Comparison of ENCODE assay signal across 18 cellular contexts in genomic region chr20:37598611-37599342, GRCh38.
A peak's percentile ranks its signal among the peaks of the same experiment; 100 is the strongest.
DNase-seq lines count a peak whose midpoint lies in the region; TF ChIP-seq lines count a peak whose summit lies in the region.
"Had no signal": no experiment of that assay in that cellular context is flagged by ENCODE, and none has a peak within 500 bp of the region (broad histone marks: within the 10 kb centered on the region; RNA-seq: fewer than 3 reads in every experiment).

No MANE protein-coding gene starts in this region.

- POLR2A ChIA-PET in CD4-positive, alpha-beta memory T cell (lab: Charles Lee; ENCODE audit: partially characterized antibody): no interaction called here

- H3K4me3 ChIP-seq in endodermal cell (ENCODE audit: low read length) (no peak overlapping the region), osteoblast (ENCODE audit: insufficient read depth, low read length) (no peak overlapping the region)
- no peak overlapping the region for H3K4me3 ChIP-seq in CD4-positive, alpha-beta memory T cell (ENCODE audit: low read length in 2 of 2)
- H3K4me3 ChIP-seq: BLaER1, body of pancreas had no signal

- H3K4me1 ChIP-seq in endodermal cell (ENCODE audit: control insufficient read depth, insufficient read depth, low read length): no peaks in the 10 kb centered on the region
- no peaks in the 10 kb centered on the region for H3K4me1 ChIP-seq in osteoblast (ENCODE audit: insufficient read depth, low read length)
- no peaks in the 10 kb centered on the region for H3K4me1 ChIP-seq in CD4-positive, alpha-beta memory T cell (ENCODE audit: insufficient read depth, low read length)
- H3K4me1 ChIP-seq: body of pancreas had no signal

- H3K27ac Mint-ChIP-seq in endodermal cell: no peak overlapping the region
- H3K27ac Mint-ChIP-seq in CD4-positive, alpha-beta memory T cell: no peak overlapping the region
- H3K27ac Mint-ChIP-seq: activated naive CD4-positive, alpha-beta T cell treated with anti-CD3 and anti-CD28 coated beads, Interleukin-2, amount 10 ng/mL, durations not matched to agents 7 days and 5 days; activated T-cell treated with anti-CD3 and anti-CD28 coated beads, Interleukin-2, amount 50 U/mL, for 24 hours; naive thymus-derived CD8-positive, alpha-beta T cell; stimulated activated naive CD8-positive, alpha-beta T cell treated with anti-CD3 and anti-CD28 coated beads, Interleukin-15, amount 100 ng/mL, for 72 hours had no signal

- H3K27me3 ChIP-seq in endodermal cell (ENCODE audit: control insufficient read depth, insufficient read depth, low read length, poor library complexity, severe bottlenecking) (peaks cover 1% of the 10 kb centered on the region), osteoblast (ENCODE audit: insufficient read depth, low read length) (peaks cover 49% of the 10 kb centered on the region)
- no peaks in the 10 kb centered on the region for H3K27me3 ChIP-seq in CD4-positive, alpha-beta memory T cell (ENCODE audit: insufficient read depth, low read length)
- H3K27me3 ChIP-seq: BLaER1, body of pancreas had no signal

- 81 to 89% methylated on average over 7 to 8 of the region's 8 CpGs for WGBS in endodermal cell (ENCODE audit: insufficient coverage in 1 of 2, insufficient read length in 1 of 2), 2 experiments

- peaks cover 4% of the 10 kb centered on the region for H3K4me1 Mint-ChIP-seq in endodermal cell
- H3K4me1 Mint-ChIP-seq in CD4-positive, alpha-beta memory T cell: no peaks in the 10 kb centered on the region
- H3K4me1 Mint-ChIP-seq: activated naive CD4-positive, alpha-beta T cell treated with anti-CD3 and anti-CD28 coated beads, Interleukin-2, amount 10 ng/mL, durations not matched to agents 7 days and 5 days; naive thymus-derived CD8-positive, alpha-beta T cell; stimulated activated naive CD8-positive, alpha-beta T cell treated with anti-CD3 and anti-CD28 coated beads, Interleukin-15, amount 100 ng/mL, for 72 hours had no signal

- TF ChIP-seq CTCF in endodermal cell (conservative IDR thresholded peaks at IDR 0.05) (no peak), osteoblast (IDR thresholded peaks at IDR 0.05; ENCODE audit: extremely low read depth, low read depth, low read length) (no peak)

- no peak overlapping the region for H3K9ac ChIP-seq in endodermal cell (ENCODE audit: extremely low read depth, low read length, poor library complexity, severe bottlenecking)
- H3K9ac ChIP-seq: BLaER1 had no signal

- no peaks in the 10 kb centered on the region for H3K79me2 ChIP-seq in osteoblast (ENCODE audit: insufficient read depth, low read length)

- no peaks in the 10 kb centered on the region for H3K9me3 Mint-ChIP-seq in endodermal cell
- H3K9me3 Mint-ChIP-seq in CD4-positive, alpha-beta memory T cell: peaks cover 0 to 2% (median 0%) of the 10 kb centered on the region in 8 donors
- H3K9me3 Mint-ChIP-seq: activated naive CD4-positive, alpha-beta T cell treated with anti-CD3 and anti-CD28 coated beads, Interleukin-2, amount 10 ng/mL, durations not matched to agents 7 days and 5 days; activated T-cell treated with anti-CD3 and anti-CD28 coated beads, Interleukin-2, amount 50 U/mL, for 24 hours; naive thymus-derived CD8-positive, alpha-beta T cell; stimulated activated naive CD8-positive, alpha-beta T cell treated with anti-CD3 and anti-CD28 coated beads, Interleukin-15, amount 100 ng/mL, for 72 hours had no signal

- no peaks in the 10 kb centered on the region for H4K20me1 ChIP-seq in osteoblast (ENCODE audit: insufficient read depth, low read length)
- H4K20me1 ChIP-seq: BLaER1 had no signal

- intact Hi-C loops in CD4-positive, alpha-beta memory T cell (cut with micrococcal nuclease): no loop called here

- peak; percentile 50 for DNase-seq in NCI-H1105 treated with DMSO at 0.1 percent for 48 hours (lab: John Stamatoyannopoulos, UW)
- DNase-seq in NCI-H1105 (lab: John Stamatoyannopoulos, UW): no peak
- DNase-seq in NCI-H2171 (lab: John Stamatoyannopoulos, UW): peak; percentile 23
- no peak for DNase-seq in endodermal cell
- DNase-seq in osteoblast (ENCODE audit: insufficient read length, low spot score, missing footprints): peak; percentile 71
- DNase-seq in UCSD-AML1 (lab: John Stamatoyannopoulos, UW; ENCODE audit: unreplicated experiment): no peak
- DNase-seq in CD4-positive, alpha-beta memory T cell: no peak
- DNase-seq in midbrain (lab: John Stamatoyannopoulos, UW): no peak
- DNase-seq: activated CD4-positive, alpha-beta T cell treated with anti-CD3 and anti-CD28 coated beads, Interleukin-2, amount 50 U/mL, for 4 hours; activated naive CD4-positive, alpha-beta T cell treated with anti-CD3 and anti-CD28 coated beads, Interleukin-2, amount 10 ng/mL, durations not matched to agents 7 days and 5 days; activated T-cell treated with anti-CD3 and anti-CD28 coated beads, Interleukin-2, amount 50 U/mL, for 24 hours; cortex of kidney; HCEC 1CT; naive thymus-derived CD8-positive, alpha-beta T cell; stimulated activated naive CD8-positive, alpha-beta T cell treated with anti-CD3 and anti-CD28 coated beads, Interleukin-15, amount 100 ng/mL, for 72 hours had no signal

- H3K4me2 ChIP-seq in osteoblast (ENCODE audit: insufficient read depth, low read length): no peak overlapping the region

- CTCF ChIA-PET in CD4-positive, alpha-beta memory T cell (lab: Charles Lee; ENCODE audit: partially characterized antibody): no interaction called here

- H3K27ac ChIP-seq in endodermal cell (ENCODE audit: low read depth, low read length) (peak overlapping the region; percentile 38), osteoblast (ENCODE audit: low read depth, low read length) (no peak overlapping the region)
- H3K27ac ChIP-seq in CD4-positive, alpha-beta memory T cell (ENCODE audit: low read depth, low read length): no peak overlapping the region
- H3K27ac ChIP-seq: 22Rv1, BLaER1, body of pancreas had no signal

- H3K4me3 Mint-ChIP-seq in endodermal cell: peak overlapping the region; percentile 41
- no peak overlapping the region for H3K4me3 Mint-ChIP-seq in CD4-positive, alpha-beta memory T cell
- H3K4me3 Mint-ChIP-seq: activated naive CD4-positive, alpha-beta T cell treated with anti-CD3 and anti-CD28 coated beads, Interleukin-2, amount 10 ng/mL, durations not matched to agents 7 days and 5 days; activated T-cell treated with anti-CD3 and anti-CD28 coated beads, Interleukin-2, amount 50 U/mL, for 24 hours; naive thymus-derived CD8-positive, alpha-beta T cell; stimulated activated naive CD8-positive, alpha-beta T cell treated with anti-CD3 and anti-CD28 coated beads, Interleukin-15, amount 100 ng/mL, for 72 hours had no signal

- H3K9me3 ChIP-seq in endodermal cell (ENCODE audit: control insufficient read depth, low read length) (no peaks in the 10 kb centered on the region), osteoblast (ENCODE audit: low read depth, low read length) (no peaks in the 10 kb centered on the region)
- H3K9me3 ChIP-seq in CD4-positive, alpha-beta memory T cell (ENCODE audit: control insufficient read depth in 1 of 2, low read length in 2 of 2): no peaks in the 10 kb centered on the region
- H3K9me3 ChIP-seq: BLaER1, body of pancreas had no signal

- H3K27me3 Mint-ChIP-seq in endodermal cell (ENCODE audit: insufficient read depth): peaks cover 6% of the 10 kb centered on the region
- H3K27me3 Mint-ChIP-seq in CD4-positive, alpha-beta memory T cell: peaks cover 20 to 30% of the 10 kb centered on the region in 2 donors

- H3K36me3 Mint-ChIP-seq in endodermal cell (ENCODE audit: low read depth): no peaks in the 10 kb centered on the region
- no peaks in the 10 kb centered on the region for H3K36me3 Mint-ChIP-seq in CD4-positive, alpha-beta memory T cell
- H3K36me3 Mint-ChIP-seq: activated naive CD4-positive, alpha-beta T cell treated with anti-CD3 and anti-CD28 coated beads, Interleukin-2, amount 10 ng/mL, durations not matched to agents 7 days and 5 days had no signal

- H2AFZ ChIP-seq in osteoblast (ENCODE audit: low read length): no peak overlapping the region

- H3K36me3 ChIP-seq in endodermal cell (ENCODE audit: control insufficient read depth, insufficient read depth, low read length): no peaks in the 10 kb centered on the region
- H3K36me3 ChIP-seq in osteoblast (ENCODE audit: insufficient read depth, low read length): no peaks in the 10 kb centered on the region
- H3K36me3 ChIP-seq in CD4-positive, alpha-beta memory T cell (ENCODE audit: insufficient read depth, low read length): no peaks in the 10 kb centered on the region
- H3K36me3 ChIP-seq: BLaER1 had no signal

Comparison
In these comparisons a context has a peak if more than half of its experiments do, and no peak if none do; other contexts are left out.
1. DNase-seq: peak in NCI-H1105 treated with DMSO at 0.1 percent for 48 hours (single experiment), NCI-H2171 (single experiment) and osteoblast (single experiment); none in NCI-H1105 (single experiment), endodermal cell (single experiment), UCSD-AML1 (single experiment), CD4-positive, alpha-beta memory T cell (0 of 5) and midbrain (single experiment).